Comparison of ENCODE assay signal across 8 cellular contexts in genomic region chr14:21039585-21040369, GRCh38. TPM values are rescaled to one million over a fixed set of nuclear protein-coding genes. Genes with fewer than 3 reads are reported as not detected.
DNase-seq lines count a peak whose midpoint lies in the region; ATAC-seq and TF ChIP-seq lines count a peak whose summit lies in the region.

No MANE protein-coding gene starts in this region.

- ATAC-seq in Right ventricle myocardium superior (ENCODE audit: poor library complexity) (peak; percentile 81), GM18858 (IDR thresholded peaks at IDR 0.05; ENCODE audit: unreplicated experiment) (no peak), GM21723 (IDR thresholded peaks at IDR 0.05; ENCODE audit: unreplicated experiment) (no peak)

- H3K9me3 ChIP-seq in adipocyte (ENCODE audit: control insufficient read depth, low read length) (no peaks in the 10 kb centered on the region), trophoblast cell (ENCODE audit: insufficient read depth, low read depth, low read length) (no peaks in the 10 kb centered on the region)

- H3K27ac ChIP-seq in trophoblast cell (ENCODE audit: low read depth, low read length) = no peak overlapping the region

- H3K4me1 ChIP-seq in adipocyte (ENCODE audit: control insufficient read depth, insufficient read depth, low read length) (peaks cover 48% of the 10 kb centered on the region), trophoblast cell (ENCODE audit: control insufficient read depth in 1 of 2, insufficient read depth in 2 of 2, low read length in 2 of 2) (peaks cover 18 to 25% of the 10 kb centered on the region in 2 experiments)

- H4K8ac ChIP-seq in trophoblast cell (ENCODE audit: low read depth, low read length) = no peak overlapping the region

- H3K23ac ChIP-seq in trophoblast cell (ENCODE audit: low read length) = no peak overlapping the region

- no peak overlapping the region for H2AK5ac ChIP-seq in trophoblast cell (ENCODE audit: low read length)

- peaks cover 4% of the 10 kb centered on the region for H3K79me1 ChIP-seq in trophoblast cell (ENCODE audit: low read length)

- H3K4me2 ChIP-seq in trophoblast cell (ENCODE audit: low read length) = no peak overlapping the region

- no CpG with 5 or more reads among the region's 8 CpGs for WGBS in trophoblast cell (ENCODE audit: extremely low coverage, insufficient coverage, insufficient read length)

- H3K27me3 ChIP-seq in adipocyte (replicated peaks; ENCODE audit: control insufficient read depth, insufficient read depth, low read length) (no peaks in the 10 kb centered on the region), trophoblast cell (ENCODE audit: insufficient read depth, low read length) (no peaks in the 10 kb centered on the region)

- no peak overlapping the region for H2BK5ac ChIP-seq in trophoblast cell (ENCODE audit: low read depth, low read length, poor library complexity)

- peak; percentile 74 for DNase-seq in AG10803 (ENCODE audit: low read depth)
- DNase-seq in NCI-H2171 treated with DMSO at 0.1 percent for 48 hours (lab: John Stamatoyannopoulos, UW) = peak; percentile 76
- DNase-seq in adipocyte (ENCODE audit: low read depth) = peak; percentile 88
- DNase-seq in Right ventricle myocardium superior = peak; percentile 52
- DNase-seq in trophoblast cell = peak; percentile 7 to 59

- no peaks in the 10 kb centered on the region for H3K79me2 ChIP-seq in trophoblast cell (ENCODE audit: control insufficient read depth, insufficient read depth, low read length, poor library complexity)

- no peak overlapping the region for H3K18ac ChIP-seq in trophoblast cell (ENCODE audit: low read length)

- no peak overlapping the region for H3K4ac ChIP-seq in trophoblast cell (ENCODE audit: low read depth, low read length)

- TF ChIP-seq CTCF in AG10803 (conservative IDR thresholded peaks at IDR 0.05; ENCODE audit: low read length) (peak; percentile 80), GM12874 (IDR thresholded peaks at IDR 0.05; ENCODE audit: insufficient read depth, low read depth, low read length) (peak; percentile 47)

- no peaks in the 10 kb centered on the region for H3K36me3 ChIP-seq in adipocyte (ENCODE audit: control insufficient read depth, insufficient read depth, low read length, severe bottlenecking)
- H3K36me3 ChIP-seq in trophoblast cell (ENCODE audit: control insufficient read depth in 1 of 2, insufficient read depth in 2 of 2, low read length in 2 of 2) = no peaks in the 10 kb centered on the region

- no peak overlapping the region for H2BK12ac ChIP-seq in trophoblast cell (ENCODE audit: low read length)

- no peak overlapping the region for H3K14ac ChIP-seq in trophoblast cell (ENCODE audit: low read length)

- H4K12ac ChIP-seq in trophoblast cell (ENCODE audit: low read depth, low read length) = no peak overlapping the region

- H2AFZ ChIP-seq in trophoblast cell (ENCODE audit: insufficient read depth, low read length, poor library complexity) = no peak overlapping the region

- intact Hi-C loops in Right ventricle myocardium superior (cut with DNase I) = loop anchor here (2.0 to 10.0 kb wide), 2 partner anchors 25 to 355 kb away; partner anchors contain the start of genes ANG and RNASE4

- H3K9ac ChIP-seq in adipocyte (ENCODE audit: low read length) (peak overlapping the region; percentile 50), trophoblast cell (ENCODE audit: low read length) (no peak overlapping the region)

- H3K4me3 ChIP-seq in AG10803 (ENCODE audit: low read length) = no peak overlapping the region
- H3K4me3 ChIP-seq in adipocyte (ENCODE audit: low read length) = no peak overlapping the region
- H3K4me3 ChIP-seq in trophoblast cell (ENCODE audit: low read depth, low read length) = no peak overlapping the region

- no peak overlapping the region for H2BK120ac ChIP-seq in trophoblast cell (ENCODE audit: insufficient read depth, low read length, poor library complexity)

- no peak overlapping the region for H4K91ac ChIP-seq in trophoblast cell (ENCODE audit: low read depth, low read length)

RNA-seq across cellular contexts. Expression of gene RNASE7, which starts 2.4 kb away (rescaled TPM):
- total RNA-seq in Right ventricle myocardium superior = not detected
- polyA plus RNA-seq in trophoblast cell (2013) = 0.38 and 0.49 TPM in 2 replicates

RNA-seq across cellular contexts. Expression of gene RNASE13, which starts 5.2 kb away (rescaled TPM):
- total RNA-seq in Right ventricle myocardium superior = not detected
- polyA plus RNA-seq in trophoblast cell (2013) = not detected in 2 replicates

RNA-seq across cellular contexts. Expression of gene TPPP2, which starts 9.8 kb away (rescaled TPM):
- 0.81 TPM for total RNA-seq in Right ventricle myocardium superior
- not detected in 2 replicates for polyA plus RNA-seq in trophoblast cell (2013)

RNA-seq across cellular contexts. Expression of gene NDRG2, which starts 14.9 kb away (rescaled TPM):
- 327 TPM for total RNA-seq in Right ventricle myocardium superior
- polyA plus RNA-seq in trophoblast cell (2013) = 18.2 and 19.0 TPM in 2 replicates

RNA-seq across cellular contexts. Expression of gene RNASE8, which starts 17.8 kb away (rescaled TPM):
- total RNA-seq in Right ventricle myocardium superior = not detected
- not detected in 2 replicates for polyA plus RNA-seq in trophoblast cell (2013)

Comparison
In these comparisons a context has a peak if more than half of its experiments do, and no peak if none do; other contexts are left out.
1. DNase-seq: peak in every context shown above with its lines; median percentile 88 in adipocyte; 76 in NCI-H2171 treated with DMSO at 0.1 percent for 48 hours; 74 in AG10803; 52 in Right ventricle myocardium superior; 33 in trophoblast cell.